In genomic region chr14:65255029-65255545, GRCh38 we compare ENCODE assay signal across 9 cellular contexts.
DNase-seq lines count a peak whose midpoint lies in the region; ATAC-seq and TF ChIP-seq lines count a peak whose summit lies in the region.
"Had no signal": no experiment of that assay in that cellular context is flagged by ENCODE, and none has a peak within 500 bp of the region (broad histone marks: within the 10 kb centered on the region; RNA-seq: fewer than 3 reads in every experiment).

No MANE protein-coding gene starts in this region.

- H4K20me1 ChIP-seq in OCI-LY7 (ENCODE audit: insufficient read depth, low read length) (no peaks in the 10 kb centered on the region), osteoblast (ENCODE audit: insufficient read depth, low read length) (no peaks in the 10 kb centered on the region)

- no peak for TF ChIP-seq CTCF in OCI-LY7 (conservative IDR thresholded peaks at IDR 0.05; ENCODE audit: low read length)
- no peak for TF ChIP-seq CTCF in endothelial cell (IDR thresholded peaks at IDR 0.05; ENCODE audit: unreplicated experiment)
- TF ChIP-seq CTCF in osteoblast (IDR thresholded peaks at IDR 0.05; ENCODE audit: extremely low read depth, low read depth, low read length) = no peak
- no peak for TF ChIP-seq CTCF in psoas muscle (IDR thresholded peaks at IDR 0.05)

- no peaks in the 10 kb centered on the region for H3K36me3 Mint-ChIP-seq in endothelial cell (ENCODE audit: low read depth, unreplicated experiment)
- H3K36me3 Mint-ChIP-seq: T-cell had no signal

- H2AFZ ChIP-seq in OCI-LY7 (ENCODE audit: low read length) (peak overlapping the region; percentile 46; the same call in 1 of the 2 replicates), osteoblast (ENCODE audit: low read length) (peak overlapping the region; percentile 45)

- H3K4me3 ChIP-seq in OCI-LY7 (ENCODE audit: low read depth, low read length, poor library complexity, severe bottlenecking) = no peak overlapping the region
- no peak overlapping the region for H3K4me3 ChIP-seq in osteoblast (ENCODE audit: insufficient read depth, low read length)
- H3K4me3 ChIP-seq in psoas muscle = no peak overlapping the region

- peak; percentile 95 for DNase-seq in ELR (ENCODE audit: low read depth)
- DNase-seq in OCI-LY7 (ENCODE audit: low spot score) = no peak
- DNase-seq in endothelial cell (ENCODE audit: low spot score) = no peak
- peak; percentile 88 for DNase-seq in osteoblast (ENCODE audit: insufficient read length, low spot score, missing footprints)
- no peak for DNase-seq in epidermal melanocyte (ENCODE audit: insufficient read length, low spot score)
- no peak for DNase-seq in iPS-NIHi11 (ENCODE audit: low spot score)
- no peak for DNase-seq in psoas muscle

- H3K27ac ChIP-seq in OCI-LY7 (ENCODE audit: low read depth, low read length, poor library complexity, severe bottlenecking) (no peak overlapping the region), osteoblast (ENCODE audit: low read depth, low read length) (peak overlapping the region; percentile 69), psoas muscle (no peak overlapping the region)

- 68 to 79% (median 69%) methylated on average over 5 of the region's 5 CpGs for WGBS in psoas muscle, 3 donors

- no peaks in the 10 kb centered on the region for H3K27me3 ChIP-seq in osteoblast (ENCODE audit: insufficient read depth, low read length)
- no peaks in the 10 kb centered on the region for H3K27me3 ChIP-seq in psoas muscle (ENCODE audit: insufficient read depth in 3 of 3, low read length in 2 of 3)

- ATAC-seq in HG02642 (IDR thresholded peaks at IDR 0.05; ENCODE audit: poor library complexity, unreplicated experiment) (no peak), psoas muscle (no peak)

- H3K36me3 ChIP-seq in OCI-LY7 (ENCODE audit: insufficient read depth, low read length) (no peaks in the 10 kb centered on the region; the same call in 1 of the 2 replicates), osteoblast (ENCODE audit: insufficient read depth, low read length) (no peaks in the 10 kb centered on the region), psoas muscle (ENCODE audit: insufficient read depth in 1 of 2, low read depth in 1 of 2) (no peaks in the 10 kb centered on the region)

- no peaks in the 10 kb centered on the region for H3K27me3 Mint-ChIP-seq in endothelial cell (ENCODE audit: unreplicated experiment)
- H3K27me3 Mint-ChIP-seq: T-cell had no signal

- H3K79me2 ChIP-seq in OCI-LY7 (ENCODE audit: insufficient read depth, low read depth, low read length) (no peaks in the 10 kb centered on the region), osteoblast (ENCODE audit: insufficient read depth, low read length) (no peaks in the 10 kb centered on the region)

- H3K9me2 ChIP-seq in OCI-LY7 (ENCODE audit: insufficient read depth, low read length) = no peaks in the 10 kb centered on the region

- no peaks in the 10 kb centered on the region for H3K9me3 ChIP-seq in OCI-LY7 (ENCODE audit: low read length)
- H3K9me3 ChIP-seq in osteoblast (ENCODE audit: low read depth, low read length) = no peaks in the 10 kb centered on the region
- no peaks in the 10 kb centered on the region for H3K9me3 ChIP-seq in psoas muscle

- peak overlapping the region; percentile 14 for H3K27ac Mint-ChIP-seq in endothelial cell (ENCODE audit: unreplicated experiment)
- H3K27ac Mint-ChIP-seq: T-cell had no signal

- H3K4me2 ChIP-seq in OCI-LY7 (ENCODE audit: low read length) = peak overlapping the region; percentile 38; the same call in 1 of the 2 replicates
- H3K4me2 ChIP-seq in osteoblast (ENCODE audit: insufficient read depth, low read length) = peak overlapping the region; percentile 23

- intact Hi-C loops in OCI-LY7 (cut with micrococcal nuclease; ENCODE audit: unreplicated experiment) = loop anchor here (10.0 kb wide), 1 partner anchor 570 kb away; no protein-coding TSS in a partner anchor
- intact Hi-C loops in psoas muscle (cut with DNase I) = no loop called here

- H3K4me1 Mint-ChIP-seq in endothelial cell (ENCODE audit: unreplicated experiment) = peaks cover 9% of the 10 kb centered on the region

- H3K4me1 ChIP-seq in OCI-LY7 (ENCODE audit: insufficient read depth, low read length, poor library complexity, severe bottlenecking) (peaks cover 35% of the 10 kb centered on the region), osteoblast (ENCODE audit: insufficient read depth, low read length) (peaks cover 27% of the 10 kb centered on the region), psoas muscle (no peaks in the 10 kb centered on the region)

- no peaks in the 10 kb centered on the region for H3K9me3 Mint-ChIP-seq in endothelial cell (ENCODE audit: unreplicated experiment)

- CTCF ChIA-PET in OCI-LY7 (lab: Charles Lee; ENCODE audit: unreplicated experiment) = interaction anchor here (1.2 kb wide), 1 partner anchor 569 kb away, joined by 3 read pairs; no protein-coding TSS in a partner anchor

- no TSS peak for BruUV-seq in OCI-LY7 (replicated peaks; lab: Mats Ljungman, UMichigan)

- POLR2A ChIA-PET in OCI-LY7 (lab: Charles Lee) = interaction anchor here (0.6 to 1.1 kb wide), 3 partner anchors 27 to 123 kb away, joined by 3 to 8 read pairs (median 5); no protein-coding TSS in a partner anchor

- H3K4me3 Mint-ChIP-seq in endothelial cell (ENCODE audit: unreplicated experiment) = no peak overlapping the region
- H3K4me3 Mint-ChIP-seq: T-cell had no signal

Comparison
In these comparisons a context has a peak if more than half of its experiments do, and no peak if none do; other contexts are left out.
1. DNase-seq: peak in ELR (single experiment) and osteoblast (single experiment); none in OCI-LY7 (single experiment), endothelial cell (single experiment), epidermal melanocyte (single experiment), iPS-NIHi11 (single experiment) and psoas muscle (0 of 2).